Comparison of ENCODE assay signal across 8 cellular contexts in genomic region chr2:58428286-58428552, GRCh38.
A peak's percentile ranks its signal among the peaks of the same experiment; 100 is the strongest.
DNase-seq lines count a peak whose midpoint lies in the region; ATAC-seq and TF ChIP-seq lines count a peak whose summit lies in the region.

No MANE protein-coding gene starts in this region.

- H3K27me3 ChIP-seq in BLaER1 treated with 17β-estradiol and CSF1 and Interleukin-3, amounts not matched to agents 10 nM and 100 nM: no peaks in the 10 kb centered on the region
- no peaks in the 10 kb centered on the region for H3K27me3 ChIP-seq in neural cell (ENCODE audit: insufficient read depth, low read depth, low read length)

- peak; percentile 49 for ATAC-seq in GM21381 (IDR thresholded peaks at IDR 0.05; ENCODE audit: unreplicated experiment)
- no peak for ATAC-seq in HG03039 (IDR thresholded peaks at IDR 0.05; ENCODE audit: unreplicated experiment)

- peak overlapping the region; percentile 52 to 74 (median 64) for H3K4me3 ChIP-seq in BLaER1 treated with 17β-estradiol and CSF1 and Interleukin-3, amounts not matched to agents 10 nM and 100 nM
- H3K4me3 ChIP-seq in choroid plexus epithelial cell (ENCODE audit: low read depth, low read length) (peak overlapping the region; percentile 46), neural cell (ENCODE audit: low read length) (peak overlapping the region; percentile 76)

- peaks cover 0 to 7% (median 0%) of the 10 kb centered on the region in 11 experiments; a peak in 4 of 22 replicates for H3K9me3 ChIP-seq in BLaER1 treated with 17β-estradiol and CSF1 and Interleukin-3, amounts not matched to agents 10 nM and 100 nM (replicated peaks in 1 of 11)
- no peaks in the 10 kb centered on the region for H3K9me3 ChIP-seq in neural cell (ENCODE audit: low read length)

- TF ChIP-seq CTCF in choroid plexus epithelial cell (conservative IDR thresholded peaks at IDR 0.05; ENCODE audit: low read depth, low read length) (no peak), neural cell (IDR thresholded peaks at IDR 0.05; ENCODE audit: poor library complexity, severe bottlenecking) (no peak)

- H4K20me1 ChIP-seq in BLaER1 treated with 17β-estradiol and CSF1 and Interleukin-3, amounts not matched to agents 10 nM and 100 nM: no peaks in the 10 kb centered on the region
- no peaks in the 10 kb centered on the region for H4K20me1 ChIP-seq in neural cell (ENCODE audit: insufficient read depth)

- peaks cover 0 to 10% (median 6%) of the 10 kb centered on the region in 10 experiments; a peak in 6 of 20 replicates for H3K4me1 ChIP-seq in BLaER1 treated with 17β-estradiol and CSF1 and Interleukin-3, amounts not matched to agents 10 nM and 100 nM

- H3K36me3 ChIP-seq in BLaER1 treated with 17β-estradiol and CSF1 and Interleukin-3, amounts not matched to agents 10 nM and 100 nM: no peaks in the 10 kb centered on the region
- H3K36me3 ChIP-seq in neural cell (ENCODE audit: insufficient read depth, low read length): no peaks in the 10 kb centered on the region

- peak; percentile 65 for DNase-seq in NCI-H345 (lab: John Stamatoyannopoulos, UW)
- peak; percentile 8 for DNase-seq in choroid plexus epithelial cell (ENCODE audit: low read depth)
- no peak for DNase-seq in islet precursor cell
- no peak for DNase-seq in amniotic stem cell (lab: John Stamatoyannopoulos, UW)

- peak overlapping the region; percentile 62 to 83 (median 77) for H3K4me2 ChIP-seq in BLaER1 treated with 17β-estradiol and CSF1 and Interleukin-3, amounts not matched to agents 10 nM and 100 nM
- no peak overlapping the region for H3K4me2 ChIP-seq in neural cell (ENCODE audit: low read length)

- H2AFZ ChIP-seq in neural cell (ENCODE audit: low read depth, low read length): peak overlapping the region; percentile 91

- no peak for TF ChIP-seq RAD21 in neural cell (conservative IDR thresholded peaks at IDR 0.05)

- no peaks in the 10 kb centered on the region for H3K9me2 ChIP-seq in neural cell (ENCODE audit: insufficient read depth, low read length)

- peaks cover 4% of the 10 kb centered on the region for H3F3A ChIP-seq in neural cell (ENCODE audit: insufficient read depth, low read length, poor library complexity, severe bottlenecking)

- TF ChIP-seq EP300 in neural cell (conservative IDR thresholded peaks at IDR 0.05; ENCODE audit: poor library complexity, severe bottlenecking): no peak

- no peaks in the 10 kb centered on the region for H3K79me2 ChIP-seq in neural cell (replicated peaks; ENCODE audit: insufficient read depth, low read length)

- H3K27ac ChIP-seq in BLaER1 treated with 17β-estradiol and CSF1 and Interleukin-3, amounts not matched to agents 10 nM and 100 nM: peak overlapping the region in 9 of 11 experiments; percentile 35 to 65 (median 52); a peak in 14 of 22 replicates
- peak overlapping the region; percentile 89 for H3K27ac ChIP-seq in neural cell (ENCODE audit: low read length)

- H3K9ac ChIP-seq in BLaER1 treated with 17β-estradiol and CSF1 and Interleukin-3, amounts not matched to agents 10 nM and 100 nM: peak overlapping the region in 10 of 11 experiments; percentile 50 to 75 (median 70); a peak in 19 of 22 replicates
- peak overlapping the region; percentile 91 for H3K9ac ChIP-seq in neural cell (ENCODE audit: low read length)

TF ChIP-seq in neural cell, 6 proteins besides CTCF, POLR2A, EP300 and RAD21:
- TF ChIP-seq POLR2AphosphoS5 (IDR thresholded peaks at IDR 0.05) (no peak), TAF1 (IDR thresholded peaks at IDR 0.05; ENCODE audit: low read depth) (peak; percentile 11), MXI1 (conservative IDR thresholded peaks at IDR 0.05; ENCODE audit: poor library complexity, severe bottlenecking) (no peak)
- TF ChIP-seq, protein P1, sequence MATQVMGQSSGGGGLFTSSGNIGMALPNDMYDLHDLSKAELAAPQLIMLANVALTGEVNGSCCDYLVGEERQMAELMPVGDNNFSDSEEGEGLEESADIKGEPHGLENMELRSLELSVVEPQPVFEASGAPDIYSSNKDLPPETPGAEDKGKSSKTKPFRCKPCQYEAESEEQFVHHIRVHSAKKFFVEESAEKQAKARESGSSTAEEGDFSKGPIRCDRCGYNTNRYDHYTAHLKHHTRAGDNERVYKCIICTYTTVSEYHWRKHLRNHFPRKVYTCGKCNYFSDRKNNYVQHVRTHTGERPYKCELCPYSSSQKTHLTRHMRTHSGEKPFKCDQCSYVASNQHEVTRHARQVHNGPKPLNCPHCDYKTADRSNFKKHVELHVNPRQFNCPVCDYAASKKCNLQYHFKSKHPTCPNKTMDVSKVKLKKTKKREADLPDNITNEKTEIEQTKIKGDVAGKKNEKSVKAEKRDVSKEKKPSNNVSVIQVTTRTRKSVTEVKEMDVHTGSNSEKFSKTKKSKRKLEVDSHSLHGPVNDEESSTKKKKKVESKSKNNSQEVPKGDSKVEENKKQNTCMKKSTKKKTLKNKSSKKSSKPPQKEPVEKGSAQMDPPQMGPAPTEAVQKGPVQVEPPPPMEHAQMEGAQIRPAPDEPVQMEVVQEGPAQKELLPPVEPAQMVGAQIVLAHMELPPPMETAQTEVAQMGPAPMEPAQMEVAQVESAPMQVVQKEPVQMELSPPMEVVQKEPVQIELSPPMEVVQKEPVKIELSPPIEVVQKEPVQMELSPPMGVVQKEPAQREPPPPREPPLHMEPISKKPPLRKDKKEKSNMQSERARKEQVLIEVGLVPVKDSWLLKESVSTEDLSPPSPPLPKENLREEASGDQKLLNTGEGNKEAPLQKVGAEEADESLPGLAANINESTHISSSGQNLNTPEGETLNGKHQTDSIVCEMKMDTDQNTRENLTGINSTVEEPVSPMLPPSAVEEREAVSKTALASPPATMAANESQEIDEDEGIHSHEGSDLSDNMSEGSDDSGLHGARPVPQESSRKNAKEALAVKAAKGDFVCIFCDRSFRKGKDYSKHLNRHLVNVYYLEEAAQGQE (IDR thresholded peaks at IDR 0.05; ENCODE audit: borderline replicate concordance): no peak

Comparison
In these comparisons a context has a peak if more than half of its experiments do, and no peak if none do; other contexts are left out.
1. DNase-seq: peak in NCI-H345 (single experiment) and choroid plexus epithelial cell (single experiment); none in islet precursor cell (single experiment) and amniotic stem cell (single experiment).
2. Peak in every context shown above with its lines, with median percentiles within 50 percentile points of each other: H3K4me3 ChIP-seq.